10 cellular contexts compared by ENCODE assay signal in the genomic region with DNA sequence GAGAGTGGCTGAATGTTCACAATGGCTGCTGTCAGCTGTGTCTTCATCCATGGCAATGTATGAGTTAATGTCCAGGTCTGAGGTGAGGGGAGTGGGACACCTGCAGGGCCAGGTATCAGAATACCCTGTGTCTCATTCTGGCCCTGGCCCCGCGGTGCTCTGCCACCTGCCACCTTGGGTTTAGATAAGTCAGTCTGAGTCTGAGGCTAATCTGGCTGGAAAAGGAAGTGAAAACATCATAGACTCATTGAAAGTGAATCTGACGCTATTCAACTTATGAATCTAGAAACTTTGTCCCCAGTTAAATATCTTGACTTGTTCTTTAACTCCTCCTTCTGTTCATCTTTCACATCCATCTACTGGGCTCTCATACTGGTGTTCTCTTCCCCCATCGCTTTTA.
A peak's percentile ranks its signal among the peaks of the same experiment; 100 is the strongest.
DNase-seq lines count a peak whose midpoint lies in the region; ATAC-seq lines count a peak whose summit lies in the region.
"Had no signal": no experiment of that assay in that cellular context is flagged by ENCODE, and none has a peak within 500 bp of the region (broad histone marks: within the 10 kb centered on the region; RNA-seq: fewer than 3 reads in every experiment).

No MANE protein-coding gene starts in this region.

- no peaks in the 10 kb centered on the region for H3K4me1 Mint-ChIP-seq in activated CD4-positive, alpha-beta T cell treated with anti-CD3 and anti-CD28 coated beads, Interleukin-2, amount 10 ng/mL, durations not matched to agents 7 days and 5 days

- peak; percentile 97 for ATAC-seq in GM18519 (IDR thresholded peaks at IDR 0.05; ENCODE audit: low FRiP score, unreplicated experiment)
- peak; percentile 97 for ATAC-seq in GM21360 (IDR thresholded peaks at IDR 0.05; ENCODE audit: unreplicated experiment)
- ATAC-seq in HG02943 (IDR thresholded peaks at IDR 0.05; ENCODE audit: low read depth, unreplicated experiment), result peak; percentile 99
- ATAC-seq in HG03565 (IDR thresholded peaks at IDR 0.05; ENCODE audit: unreplicated experiment), result peak; percentile 95
- no peak for ATAC-seq in Right ventricle myocardium inferior
- ATAC-seq: left lobe of liver had no signal

- no peak overlapping the region for H3K27ac Mint-ChIP-seq in activated CD4-positive, alpha-beta T cell treated with anti-CD3 and anti-CD28 coated beads, Interleukin-2, amount 10 ng/mL, durations not matched to agents 7 days and 5 days

- intact Hi-C loops in Right ventricle myocardium inferior (cut with DNase I), result no loop called here

- H3K4me3 Mint-ChIP-seq in activated CD4-positive, alpha-beta T cell treated with anti-CD3 and anti-CD28 coated beads, Interleukin-2, amount 10 ng/mL, durations not matched to agents 7 days and 5 days, result no peak overlapping the region

- no peaks in the 10 kb centered on the region for H3K27me3 Mint-ChIP-seq in activated CD4-positive, alpha-beta T cell treated with anti-CD3 and anti-CD28 coated beads, Interleukin-2, amount 10 ng/mL, durations not matched to agents 7 days and 5 days

- no peaks in the 10 kb centered on the region for H3K36me3 Mint-ChIP-seq in activated CD4-positive, alpha-beta T cell treated with anti-CD3 and anti-CD28 coated beads, Interleukin-2, amount 10 ng/mL, durations not matched to agents 7 days and 5 days (ENCODE audit: low read depth)

- peaks cover 1% of the 10 kb centered on the region for H3K9me3 Mint-ChIP-seq in activated CD4-positive, alpha-beta T cell treated with anti-CD3 and anti-CD28 coated beads, Interleukin-2, amount 10 ng/mL, durations not matched to agents 7 days and 5 days

- DNase-seq in H4 (ENCODE audit: low spot score) (no peak), Right ventricle myocardium inferior (ENCODE audit: missing footprints) (no peak), NK-92 (lab: John Stamatoyannopoulos, UW; ENCODE audit: unreplicated experiment) (no peak)
- no peak for DNase-seq in activated CD4-positive, alpha-beta T cell treated with anti-CD3 and anti-CD28 coated beads, Interleukin-2, amount 10 ng/mL, durations not matched to agents 7 days and 5 days
- DNase-seq: NCI-H1436 treated with DMSO at 0.1 percent for 48 hours had no signal

- POLR2A ChIA-PET in activated CD4-positive, alpha-beta T cell treated with anti-CD3 and anti-CD28 coated beads, Interleukin-2, amount 10 ng/mL, durations not matched to agents 7 days and 5 days (lab: Charles Lee), result no interaction called here

- CTCF ChIA-PET in activated CD4-positive, alpha-beta T cell treated with anti-CD3 and anti-CD28 coated beads, Interleukin-2, amount 10 ng/mL, durations not matched to agents 7 days and 5 days (lab: Charles Lee), result no interaction called here
